In genomic region chr3:146496246-146496645, GRCh38 we compare ENCODE assay signal across 27 cellular contexts. TPM values are rescaled to one million over a fixed set of nuclear protein-coding genes. Genes with fewer than 3 reads are reported as not detected.
DNase-seq lines count a peak whose midpoint lies in the region; ATAC-seq, FAIRE-seq and TF ChIP-seq lines count a peak whose summit lies in the region.
"Had no signal": no experiment of that assay in that cellular context is flagged by ENCODE, and none has a peak within 500 bp of the region (broad histone marks: within the 10 kb centered on the region; RNA-seq: fewer than 3 reads in every experiment).

No MANE protein-coding gene starts in this region.

- no peak for TF ChIP-seq POLR2A in K562 (conservative IDR thresholded peaks at IDR 0.05)

- H4K20me1 ChIP-seq in GM23248 (ENCODE audit: insufficient read depth): no peaks in the 10 kb centered on the region
- H4K20me1 ChIP-seq in K562 (replicated peaks; ENCODE audit: control insufficient read depth, insufficient read depth, low read length): no peaks in the 10 kb centered on the region

- ATAC-seq in activated CD4-positive, alpha-beta T cell treated with anti-CD3 and anti-CD28 coated beads for 36 hours: peak; percentile 8
- peak; percentile 9; the same call in 1 of the 3 replicates for ATAC-seq in K562
- ATAC-seq in GM21423 (IDR thresholded peaks at IDR 0.05; ENCODE audit: unreplicated experiment): no peak

- H3K4me2 ChIP-seq in GM23248 (ENCODE audit: unreplicated experiment): no peak overlapping the region
- peak overlapping the region; percentile 51; the same call in 1 of the 2 replicates for H3K4me2 ChIP-seq in K562 (ENCODE audit: insufficient read depth, low read length)
- H3K4me2 ChIP-seq: PC-9 had no signal

- TF ChIP-seq CTCF in K562 (IDR thresholded peaks at IDR 0.05 in 2 of 3, conservative IDR thresholded peaks at IDR 0.05 in 1 of 3; ENCODE audit: insufficient read depth in 2 of 3, low read depth in 1 of 3, low read length in 3 of 3) (no peak), fibroblast of villous mesenchyme (IDR thresholded peaks at IDR 0.05; ENCODE audit: insufficient read depth, low read depth, low read length) (no peak)

- no peak overlapping the region for H3K27ac ChIP-seq in GM23248
- H3K27ac ChIP-seq in K562 (ENCODE audit: extremely low read depth, low read depth, low read length): peak overlapping the region; percentile 73
- H3K27ac ChIP-seq: 22Rv1, PC-9 had no signal

- CTCF ChIA-PET in activated CD4-positive, alpha-beta T cell treated with anti-CD3 and anti-CD28 coated beads for 36 hours (lab: Charles Lee): no interaction called here
- CTCF ChIA-PET in K562 (lab: Yijun Ruan, JAX; ENCODE audit: low intra/inter-chr PET ratio): no interaction called here

- TF ChIP-seq EP300 in K562 (IDR thresholded peaks at IDR 0.05; ENCODE audit: low read length): no peak

- H3F3A ChIP-seq in GM23248 (ENCODE audit: insufficient read depth): peaks cover 16% of the 10 kb centered on the region

- H3K9me3 ChIP-seq in GM23248 (ENCODE audit: low read depth): no peaks in the 10 kb centered on the region
- peaks cover 6% of the 10 kb centered on the region for H3K9me3 ChIP-seq in K562 (replicated peaks; ENCODE audit: control insufficient read depth, insufficient read depth, low read depth, low read length)

- FAIRE-seq in K562 (lab: Jason Lieb, UNC): no peak
- FAIRE-seq: G401.6, GM12891, GM19239, H54 had no signal

- H3K27ac Mint-ChIP-seq in activated CD4-positive, alpha-beta T cell treated with anti-CD3 and anti-CD28 coated beads for 36 hours: no peak overlapping the region
- H3K27ac Mint-ChIP-seq: CD4-positive, alpha-beta memory T cell had no signal

- H3K79me2 ChIP-seq in GM23248 (ENCODE audit: insufficient read depth) (no peaks in the 10 kb centered on the region), K562 (ENCODE audit: control insufficient read depth, insufficient read depth, low read length) (no peaks in the 10 kb centered on the region)

- DNase-seq in activated CD4-positive, alpha-beta T cell treated with anti-CD3 and anti-CD28 coated beads for 36 hours: no peak
- no peak for DNase-seq in activated CD4-positive, alpha-beta T cell treated with anti-CD3 and anti-CD28 coated beads for 48 hours
- peak; percentile 25 for DNase-seq in GM23248
- DNase-seq in K562 (ENCODE audit: extremely low read depth in 1 of 4, low spot score in 3 of 4): no peak
- DNase-seq in fibroblast of villous mesenchyme (ENCODE audit: low read depth): peak; percentile 28
- DNase-seq in SIG-M5 treated with dmso at 0.1 percent for 504 hours (lab: John Stamatoyannopoulos, UW; ENCODE audit: unreplicated experiment): no peak
- no peak for DNase-seq in NCI-H1092 treated with DMSO at 0.1 percent for 48 hours (lab: John Stamatoyannopoulos, UW)
- DNase-seq: C1 segment of cervical spinal cord; CD4-positive, alpha-beta memory T cell; COR-L47; DMS53; Kasumi-1; NCI-H2029; NCI-H446 treated with DMSO at 0.1 percent for 48 hours; NCI-H526; PC-9; Right ventricle myocardium superior had no signal

- no TSS peak for BruUV-seq in K562 (replicated peaks; lab: Mats Ljungman, UMichigan)

- peaks cover 7% of the 10 kb centered on the region for H3K9me3 Mint-ChIP-seq in activated CD4-positive, alpha-beta T cell treated with anti-CD3 and anti-CD28 coated beads for 36 hours (ENCODE audit: low read depth)

- H3K4me1 Mint-ChIP-seq in activated CD4-positive, alpha-beta T cell treated with anti-CD3 and anti-CD28 coated beads for 36 hours: peaks cover 14% of the 10 kb centered on the region

- H3K4me1 ChIP-seq in GM23248 (ENCODE audit: insufficient read depth) (0 out of 2 replicates have a peak, but pooled peaks cover 11% of the 10 kb centered on the region), K562 (replicated peaks in 1 of 2; ENCODE audit: control insufficient read depth in 2 of 2, insufficient read depth in 2 of 2, low read length in 2 of 2) (peaks cover 9 to 15% of the 10 kb centered on the region in 2 experiments; a peak in 4 of 5 replicates)

- POLR2A ChIA-PET in activated CD4-positive, alpha-beta T cell treated with anti-CD3 and anti-CD28 coated beads for 36 hours (lab: Charles Lee): no interaction called here
- POLR2A ChIA-PET in K562 (lab: Yijun Ruan, JAX): interaction anchor here (1.0 to 2.2 kb wide), 4 partner anchors 9 to 28 kb away, joined by 3 to 6 read pairs (median 4); no protein-coding TSS in a partner anchor

- no peaks in the 10 kb centered on the region for H3K27me3 ChIP-seq in GM23248 (replicated peaks; ENCODE audit: insufficient read depth)
- no peaks in the 10 kb centered on the region for H3K27me3 ChIP-seq in K562 (ENCODE audit: control insufficient read depth in 2 of 2, insufficient read depth in 2 of 2, low read length in 2 of 2)

- H3K36me3 Mint-ChIP-seq in activated CD4-positive, alpha-beta T cell treated with anti-CD3 and anti-CD28 coated beads for 36 hours (ENCODE audit: low read depth): no peaks in the 10 kb centered on the region

- intact Hi-C loops in activated CD4-positive, alpha-beta T cell treated with anti-CD3 and anti-CD28 coated beads for 36 hours (cut with DNase I, micrococcal nuclease): no loop called here
- intact Hi-C loops in K562 (cut with micrococcal nuclease): loop anchor here (1.0 to 2.0 kb wide), 2 partner anchors 11 to 27 kb away; partner anchors contain the start of gene PLSCR2

- H3K9ac ChIP-seq in GM23248 (no peak overlapping the region), K562 (ENCODE audit: insufficient read depth in 1 of 2, low read depth in 2 of 2, low read length in 2 of 2) (no peak overlapping the region)

- H3K9me1 ChIP-seq in K562 (ENCODE audit: control insufficient read depth, insufficient read depth, low read length): no peaks in the 10 kb centered on the region

- H2AFZ ChIP-seq in GM23248 (no peak overlapping the region), K562 (ENCODE audit: low read depth, low read length) (no peak overlapping the region)
- H2AFZ ChIP-seq: PC-9 had no signal

- WGBS in GM23248 (ENCODE audit: low coverage in 1 of 2, low lambda C conversion rate in 2 of 2, missing lambda C conversion rate in 2 of 2), 2 experiments: 36 to 43% methylated on average over 1 of the region's 1 CpG
- WGBS in K562 (ENCODE audit: insufficient coverage, low coverage, missing lambda C conversion rate): 23% methylated on average over 1 of the region's 1 CpG

- no peaks in the 10 kb centered on the region; the same call in 1 of the 2 replicates for H3K9me2 ChIP-seq in GM23248 (ENCODE audit: insufficient read depth)

- in situ Hi-C loops in GM23248 (cut with MboI): no loop called here
- in situ Hi-C loops in K562 (cut with MboI): no loop called here

- H3K4me3 Mint-ChIP-seq in activated CD4-positive, alpha-beta T cell treated with anti-CD3 and anti-CD28 coated beads for 36 hours: no peak overlapping the region
- H3K4me3 Mint-ChIP-seq: CD4-positive, alpha-beta memory T cell had no signal

- H3K36me3 ChIP-seq in GM23248 (ENCODE audit: low read depth) (no peaks in the 10 kb centered on the region), K562 (ENCODE audit: control insufficient read depth, insufficient read depth, low read length) (no peaks in the 10 kb centered on the region)

- peaks cover 7% of the 10 kb centered on the region for H3K27me3 Mint-ChIP-seq in activated CD4-positive, alpha-beta T cell treated with anti-CD3 and anti-CD28 coated beads for 36 hours

- H3K4me3 ChIP-seq in GM23248 (no peak overlapping the region), K562 (no peak overlapping the region), fibroblast of villous mesenchyme (ENCODE audit: low read depth, low read length) (no peak overlapping the region)
- H3K4me3 ChIP-seq: PC-9 had no signal

- TF ChIP-seq RAD21 in K562 (CRISPR knock-in tag; conservative IDR thresholded peaks at IDR 0.05 in 1 of 2, IDR thresholded peaks at IDR 0.05 in 1 of 2): no peak

RNA-seq across cellular contexts. Expression of gene PLSCR2, which starts 26.9 kb away (rescaled TPM):
- total RNA-seq in activated CD4-positive, alpha-beta T cell treated with anti-CD3 and anti-CD28 coated beads for 36 hours: under 1 TPM in 1 of 2 experiments, not detected in 1; 0.25 TPM
- total RNA-seq in GM23248 (2014; rRNA removed; shearing (Covaris generic)): not detected in 2 replicates
- polyA plus RNA-seq in GM23248 (2016; fragmentation: Nextera tagmentation; extraction: Ambion mirVana): not detected in 2 replicates
- total RNA-seq in K562 (2011; cell fraction: chromatin; rRNA removed; ENCODE audit: low replicate concordance): not detected in 2 replicates
- 1.2 TPM in 1 of 2 replicates, not detected in the other for total RNA-seq in K562 (2011; cell fraction: nucleolus; rRNA removed)
- not detected in 2 replicates for total RNA-seq in K562 (2011; cell fraction: nucleoplasm; rRNA removed)
- total RNA-seq in K562 (2014; rRNA removed): not detected in 2 replicates
- 0.25 and 0.26 TPM in 2 replicates for total RNA-seq in K562 (2014; rRNA removed; fragmentation: Illumina TruSeq; extraction: Trizol)
- total RNA-seq in K562 (2015; rRNA removed; fragmentation: Illumina TruSeq; extraction: Trizol): 0.25 and 0.30 TPM in 2 replicates
- total RNA-seq in K562 (2021): 0.18 and 0.40 TPM in 2 replicates
- not detected in 2 replicates for polyA plus RNA-seq in K562 (2011; rRNA removed)
- polyA plus RNA-seq in K562 (2011; cell fraction: cytosol; rRNA removed): 0.06 TPM in 1 of 2 replicates, not detected in the other
- 0.31 TPM in 1 of 2 replicates, not detected in the other for polyA plus RNA-seq in K562 (2011; cell fraction: nucleus; rRNA removed)
- polyA plus RNA-seq in K562 (2012): 0.22 TPM in 1 of 2 replicates, not detected in the other
- not detected in 2 replicates for polyA plus RNA-seq in K562 (2014; fragmentation: Illumina TruSeq; extraction: Trizol)
- polyA plus RNA-seq in K562 (2014; fragmentation: Nextera tagmentation; extraction: Ambion mirVana): under 1 TPM; 0.07 to 0.49 TPM
- not detected in 2 replicates for polyA plus RNA-seq in K562 (2014; rRNA removed)
- not detected in 2 replicates for polyA minus RNA-seq in K562 (2011; rRNA and poly(A)+ RNA removed)
- polyA minus RNA-seq in K562 (2011; cell fraction: cytosol; rRNA and poly(A)+ RNA removed): not detected in 2 replicates
- polyA minus RNA-seq in K562 (2011; cell fraction: nucleus; rRNA and poly(A)+ RNA removed): not detected in 2 replicates
- total RNA-seq in fibroblast of villous mesenchyme: 0.43 TPM in 1 of 2 replicates, not detected in the other
- total RNA-seq: Daoy, HT-29, M059J, PC-9, Right ventricle myocardium superior, RPMI7951 had no signal

RNA-seq across cellular contexts. Expression of gene PLSCR1, which starts 48.2 kb away (rescaled TPM):
- total RNA-seq in activated CD4-positive, alpha-beta T cell treated with anti-CD3 and anti-CD28 coated beads for 36 hours: 10 to 100 TPM; 65.1 to 66.1 TPM
- 23.7 and 31.7 TPM in 2 replicates for total RNA-seq in GM23248 (2014; rRNA removed; shearing (Covaris generic))
- polyA plus RNA-seq in GM23248 (2016; fragmentation: Nextera tagmentation; extraction: Ambion mirVana) (28.5 and 28.7 TPM in 2 replicates), K562 (2011; rRNA removed) (33.5 and 40.6 TPM in 2 replicates), K562 (2014; fragmentation: Illumina TruSeq; extraction: Trizol) (60.9 and 75.5 TPM in 2 replicates), K562 (2014; fragmentation: Nextera tagmentation; extraction: Ambion mirVana) (100 to 1,000 TPM; 115 to 122 TPM), K562 (2014; rRNA removed) (65.0 and 68.3 TPM in 2 replicates)
- 27.2 and 83.9 TPM in 2 replicates for total RNA-seq in K562 (2011; cell fraction: chromatin; rRNA removed; ENCODE audit: low replicate concordance)
- total RNA-seq in K562 (2011; cell fraction: nucleolus; rRNA removed): 20.2 and 23.2 TPM in 2 replicates
- 47.4 and 70.8 TPM in 2 replicates for total RNA-seq in K562 (2011; cell fraction: nucleoplasm; rRNA removed)
- total RNA-seq in K562 (2014; rRNA removed) (51.1 and 53.9 TPM in 2 replicates), K562 (2014; rRNA removed; fragmentation: Illumina TruSeq; extraction: Trizol) (69.1 and 71.1 TPM in 2 replicates), K562 (2015; rRNA removed; fragmentation: Illumina TruSeq; extraction: Trizol) (66.6 and 75.4 TPM in 2 replicates), K562 (2021) (63.8 and 66.2 TPM in 2 replicates), fibroblast of villous mesenchyme (32.2 and 34.5 TPM in 2 replicates)
- polyA plus RNA-seq in K562 (2011; cell fraction: cytosol; rRNA removed): 33.1 and 40.0 TPM in 2 replicates
- polyA plus RNA-seq in K562 (2011; cell fraction: nucleus; rRNA removed): 34.5 and 40.6 TPM in 2 replicates
- 49.9 and 96.5 TPM in 2 replicates for polyA plus RNA-seq in K562 (2012)
- polyA minus RNA-seq in K562 (2011; rRNA and poly(A)+ RNA removed): 38.6 and 47.3 TPM in 2 replicates
- polyA minus RNA-seq in K562 (2011; cell fraction: cytosol; rRNA and poly(A)+ RNA removed): 15.8 and 24.2 TPM in 2 replicates
- polyA minus RNA-seq in K562 (2011; cell fraction: nucleus; rRNA and poly(A)+ RNA removed): 58.2 and 86.4 TPM in 2 replicates

Comparison
In these comparisons a context has a peak if more than half of its experiments do, and no peak if none do; other contexts are left out.
1. DNase-seq: peak in GM23248 (single experiment) and fibroblast of villous mesenchyme (single experiment); none in activated CD4-positive, alpha-beta T cell treated with anti-CD3 and anti-CD28 coated beads for 36 hours (single experiment), activated CD4-positive, alpha-beta T cell treated with anti-CD3 and anti-CD28 coated beads for 48 hours (single experiment), K562 (0 of 4), SIG-M5 treated with dmso at 0.1 percent for 504 hours (single experiment) and NCI-H1092 treated with DMSO at 0.1 percent for 48 hours (single experiment).